2 cellular contexts compared by ENCODE assay signal in the genomic region with DNA sequence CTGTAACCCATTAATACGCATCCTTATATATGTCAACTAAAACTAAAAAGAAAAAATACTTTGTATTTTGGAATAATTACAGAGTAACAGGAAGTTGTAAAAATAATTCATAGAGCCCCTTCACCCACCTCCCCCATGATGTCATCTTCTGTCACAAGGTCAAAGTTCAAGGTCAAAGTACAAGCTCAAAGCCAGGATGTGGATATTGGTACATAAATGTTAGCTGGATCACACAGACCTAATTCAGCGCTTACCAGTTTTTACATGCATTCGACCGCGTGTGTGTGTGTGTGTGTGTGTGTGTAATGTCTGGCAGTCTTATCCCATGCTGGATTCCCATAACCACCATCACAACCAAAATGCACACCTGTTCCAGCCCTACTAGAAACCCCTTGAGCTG.
TF ChIP-seq lines count a peak whose summit lies in the region.

No MANE protein-coding gene starts in this region.

TF ChIP-seq in HEK293, 187 proteins besides CTCF, POLR2A, EP300 and RAD21:
- TF ChIP-seq ZSCAN4 (tag by site-specific recombination; IDR thresholded peaks at IDR 0.05) (0 out of 2 replicates have a peak, but pooled peaks have one; percentile 39), ATF2 (tag by site-specific recombination; IDR thresholded peaks at IDR 0.05; ENCODE audit: low read depth) (peak; percentile 52; the same call in 1 of the 2 replicates), ZNF23 (tag by site-specific recombination; IDR thresholded peaks at IDR 0.05; ENCODE audit: borderline replicate concordance) (no peak)
TF ChIP-seq in HEK293: peak in this region for 2.

TF ChIP-seq in GM12878, 131 proteins besides CTCF, POLR2A, EP300 and RAD21 (continued from another document):
- TF ChIP-seq, protein P1, sequence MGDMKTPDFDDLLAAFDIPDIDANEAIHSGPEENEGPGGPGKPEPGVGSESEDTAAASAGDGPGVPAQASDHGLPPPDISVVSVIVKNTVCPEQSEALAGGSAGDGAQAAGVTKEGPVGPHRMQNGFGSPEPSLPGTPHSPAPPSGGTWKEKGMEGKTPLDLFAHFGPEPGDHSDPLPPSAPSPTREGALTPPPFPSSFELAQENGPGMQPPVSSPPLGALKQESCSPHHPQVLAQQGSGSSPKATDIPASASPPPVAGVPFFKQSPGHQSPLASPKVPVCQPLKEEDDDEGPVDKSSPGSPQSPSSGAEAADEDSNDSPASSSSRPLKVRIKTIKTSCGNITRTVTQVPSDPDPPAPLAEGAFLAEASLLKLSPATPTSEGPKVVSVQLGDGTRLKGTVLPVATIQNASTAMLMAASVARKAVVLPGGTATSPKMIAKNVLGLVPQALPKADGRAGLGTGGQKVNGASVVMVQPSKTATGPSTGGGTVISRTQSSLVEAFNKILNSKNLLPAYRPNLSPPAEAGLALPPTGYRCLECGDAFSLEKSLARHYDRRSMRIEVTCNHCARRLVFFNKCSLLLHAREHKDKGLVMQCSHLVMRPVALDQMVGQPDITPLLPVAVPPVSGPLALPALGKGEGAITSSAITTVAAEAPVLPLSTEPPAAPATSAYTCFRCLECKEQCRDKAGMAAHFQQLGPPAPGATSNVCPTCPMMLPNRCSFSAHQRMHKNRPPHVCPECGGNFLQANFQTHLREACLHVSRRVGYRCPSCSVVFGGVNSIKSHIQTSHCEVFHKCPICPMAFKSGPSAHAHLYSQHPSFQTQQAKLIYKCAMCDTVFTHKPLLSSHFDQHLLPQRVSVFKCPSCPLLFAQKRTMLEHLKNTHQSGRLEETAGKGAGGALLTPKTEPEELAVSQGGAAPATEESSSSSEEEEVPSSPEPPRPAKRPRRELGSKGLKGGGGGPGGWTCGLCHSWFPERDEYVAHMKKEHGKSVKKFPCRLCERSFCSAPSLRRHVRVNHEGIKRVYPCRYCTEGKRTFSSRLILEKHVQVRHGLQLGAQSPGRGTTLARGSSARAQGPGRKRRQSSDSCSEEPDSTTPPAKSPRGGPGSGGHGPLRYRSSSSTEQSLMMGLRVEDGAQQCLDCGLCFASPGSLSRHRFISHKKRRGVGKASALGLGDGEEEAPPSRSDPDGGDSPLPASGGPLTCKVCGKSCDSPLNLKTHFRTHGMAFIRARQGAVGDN (IDR thresholded peaks at IDR 0.05), result no peak
TF ChIP-seq in GM12878: peak in this region for 1.
